Comparison of ENCODE assay signal across 8 cellular contexts in genomic region chr2:190533175-190533967, GRCh38. TPM values are rescaled to one million over a fixed set of nuclear protein-coding genes. Genes with fewer than 3 reads are reported as not detected.
DNase-seq lines count a peak whose midpoint lies in the region; ATAC-seq and TF ChIP-seq lines count a peak whose summit lies in the region.

No MANE protein-coding gene starts in this region.

- no peak for TF ChIP-seq CTCF in brain microvascular endothelial cell (IDR thresholded peaks at IDR 0.05; ENCODE audit: low read depth, low read length, missing control alignments)

- H3K9ac ChIP-seq in mucosa of stomach (ENCODE audit: low read length): peak overlapping the region; percentile 88

- no peaks in the 10 kb centered on the region for H3K27me3 Mint-ChIP-seq in CD4-positive, alpha-beta memory T cell

- peaks cover 7 to 13% of the 10 kb centered on the region in 2 donors for H3K36me3 Mint-ChIP-seq in CD4-positive, alpha-beta memory T cell

- peaks cover 0 to 15% (median 5%) of the 10 kb centered on the region in 8 donors for H3K9me3 Mint-ChIP-seq in CD4-positive, alpha-beta memory T cell

- POLR2A ChIA-PET in CD4-positive, alpha-beta memory T cell (lab: Charles Lee; ENCODE audit: partially characterized antibody): interaction anchor here (0.6 to 3.4 kb wide), 40 partner anchors 7 to 1144 kb away, joined by 3 to 55 read pairs (median 5); partner anchors contain the start of genes GLS, HIBCH, MFSD6 and NAB1

- CTCF ChIA-PET in CD4-positive, alpha-beta memory T cell (lab: Charles Lee; ENCODE audit: partially characterized antibody): interaction anchor here (0.7 to 3.9 kb wide), 10 partner anchors 7 to 150 kb away, joined by 3 to 15 read pairs (median 3); no protein-coding TSS in a partner anchor

- in situ Hi-C loops in brain microvascular endothelial cell (cut with HindIII; ENCODE audit: low pct_ligation_motif_present, low sequenced_read_pairs): no loop called here

- H3K9me3 ChIP-seq in CD4-positive, alpha-beta memory T cell (ENCODE audit: control insufficient read depth in 1 of 2, low read length in 2 of 2): no peaks in the 10 kb centered on the region
- no peaks in the 10 kb centered on the region for H3K9me3 ChIP-seq in mucosa of stomach (ENCODE audit: control insufficient read depth, low read length)

- intact Hi-C loops in CD4-positive, alpha-beta memory T cell (cut with micrococcal nuclease): loop anchor here (5.0 to 10.0 kb wide), 3 partner anchors 216 to 749 kb away; partner anchors contain the start of genes GLS, HIBCH, ORMDL1 and PMS1

- no peak for DNase-seq in CD4-positive, alpha-beta memory T cell
- DNase-seq in Kasumi-1 (lab: John Stamatoyannopoulos, UW): peak; percentile 46 to 70
- DNase-seq in brain microvascular endothelial cell: no peak
- no peak for DNase-seq in GOT3 (lab: John Stamatoyannopoulos, UW)
- DNase-seq in cerebellar nuclear complex (lab: John Stamatoyannopoulos, UW): no peak
- DNase-seq in NCI-H524 treated with DMSO at 0.1 percent for 48 hours (lab: John Stamatoyannopoulos, UW): no peak

- peak overlapping the region; percentile 99 to 100 (median 100) for H3K27ac Mint-ChIP-seq in CD4-positive, alpha-beta memory T cell

- H3K4me1 ChIP-seq in CD4-positive, alpha-beta memory T cell (ENCODE audit: insufficient read depth, low read length): peaks cover 46% of the 10 kb centered on the region
- peaks cover 38% of the 10 kb centered on the region for H3K4me1 ChIP-seq in mucosa of stomach (ENCODE audit: control insufficient read depth, insufficient read depth, low read length)

- no peaks in the 10 kb centered on the region for H3K36me3 ChIP-seq in CD4-positive, alpha-beta memory T cell (ENCODE audit: insufficient read depth, low read length)
- H3K36me3 ChIP-seq in brain microvascular endothelial cell (replicated peaks) (no peaks in the 10 kb centered on the region), mucosa of stomach (ENCODE audit: control insufficient read depth, insufficient read depth, low read length) (no peaks in the 10 kb centered on the region)

- H3K4me3 ChIP-seq in CD4-positive, alpha-beta memory T cell (ENCODE audit: low read length in 2 of 2): peak overlapping the region; percentile 82 to 89
- H3K4me3 ChIP-seq in brain microvascular endothelial cell (ENCODE audit: low read depth, low read length) (peak overlapping the region; percentile 68), mucosa of stomach (ENCODE audit: low read length) (peak overlapping the region; percentile 85)

- peak overlapping the region; percentile 87 for H3K27ac ChIP-seq in CD4-positive, alpha-beta memory T cell (ENCODE audit: low read depth, low read length)
- H3K27ac ChIP-seq in brain microvascular endothelial cell: peak overlapping the region; percentile 60

- ATAC-seq in HG03159 (IDR thresholded peaks at IDR 0.05; ENCODE audit: unreplicated experiment): no peak

- peaks cover 49 to 78% (median 61%) of the 10 kb centered on the region in 4 donors for H3K4me1 Mint-ChIP-seq in CD4-positive, alpha-beta memory T cell

- H3K4me3 Mint-ChIP-seq in CD4-positive, alpha-beta memory T cell: peak overlapping the region; percentile 94 to 99 (median 98)

- H3K27me3 ChIP-seq in CD4-positive, alpha-beta memory T cell (ENCODE audit: insufficient read depth, low read length): no peaks in the 10 kb centered on the region
- H3K27me3 ChIP-seq in brain microvascular endothelial cell (replicated peaks) (no peaks in the 10 kb centered on the region), mucosa of stomach (ENCODE audit: control insufficient read depth, insufficient read depth, low read length) (no peaks in the 10 kb centered on the region)

RNA-seq across cellular contexts. Expression of gene NEMP2, which starts 1.2 kb away (rescaled TPM):
- 10 to 100 TPM; 20.7 to 21.2 TPM for total RNA-seq in CD4-positive, alpha-beta memory T cell
- polyA plus RNA-seq in CD4-positive, alpha-beta memory T cell: 10 to 100 TPM; 10.9 to 11.9 TPM

Comparison
In these comparisons a context has a peak if more than half of its experiments do, and no peak if none do; other contexts are left out.
1. DNase-seq: peak in Kasumi-1 (2 of 2); none in CD4-positive, alpha-beta memory T cell (0 of 5), brain microvascular endothelial cell (single experiment), GOT3 (single experiment), cerebellar nuclear complex (0 of 2) and NCI-H524 treated with DMSO at 0.1 percent for 48 hours (single experiment).
2. Peak in every context shown above with its lines, with median percentiles within 50 percentile points of each other: H3K4me3 ChIP-seq.